ENCODE assay signal across 8 cellular contexts in genomic region chr4:15882675-15883086, GRCh38. TPM values are rescaled to one million over a fixed set of nuclear protein-coding genes. Genes with fewer than 3 reads are reported as not detected.
DNase-seq lines count a peak whose midpoint lies in the region; ATAC-seq and TF ChIP-seq lines count a peak whose summit lies in the region.

No MANE protein-coding gene starts in this region.

- peak overlapping the region; percentile 77 for H3K27ac Mint-ChIP-seq in Calu3 (ENCODE audit: unreplicated experiment)
- peak overlapping the region in 1 of 6 donors; percentile 86 for H3K27ac Mint-ChIP-seq in naive B cell

- H3K9me3 Mint-ChIP-seq in Calu3 (ENCODE audit: low read depth, unreplicated experiment) = no peaks in the 10 kb centered on the region
- peaks cover 0 to 8% (median 5%) of the 10 kb centered on the region in 7 donors for H3K9me3 Mint-ChIP-seq in naive B cell

- H3K4me3 Mint-ChIP-seq in Calu3 (ENCODE audit: low read depth, unreplicated experiment) (no peak overlapping the region), naive B cell (peak overlapping the region in 1 of 8 donors; percentile 8)

- ATAC-seq in GM19395 (IDR thresholded peaks at IDR 0.05; ENCODE audit: unreplicated experiment) (peak; percentile 98), HG03432 (IDR thresholded peaks at IDR 0.05; ENCODE audit: unreplicated experiment) (peak; percentile 95), esophagus mucosa (peak; percentile 91), naive B cell (ENCODE audit: low read depth in 2 of 2) (peak; percentile 71 to 79)

- H3K27me3 Mint-ChIP-seq in Calu3 (ENCODE audit: unreplicated experiment) = no peaks in the 10 kb centered on the region
- peaks cover 0 to 4% (median 0%) of the 10 kb centered on the region in 3 donors for H3K27me3 Mint-ChIP-seq in naive B cell

- CTCF ChIA-PET in Calu3 (lab: Charles Lee) = interaction anchor here (0.6 to 2.3 kb wide), 9 partner anchors 24 to 76 kb away, joined by 3 to 79 read pairs (median 6); partner anchors contain the start of gene FGFBP1

- no TSS peak for BruUV-seq in Calu3 (replicated peaks; lab: Mats Ljungman, UMichigan)

- intact Hi-C loops in Calu3 (cut with micrococcal nuclease; ENCODE audit: unreplicated experiment) = loop anchor here (1.0 to 5.0 kb wide), 3 partner anchors 40 to 77 kb away; no protein-coding TSS in a partner anchor

- DNase-seq in Calu3 (peak; percentile 54), NCI-H510A treated with DMSO at 0.1 percent for 48 hours (lab: John Stamatoyannopoulos, UW) (peak; percentile 32), naive B cell (peak; percentile 44), substantia nigra (lab: John Stamatoyannopoulos, UW) (peak in 30 of 49 donors; percentile 1 to 45 (median 10))
- peak; percentile 6 to 9 for DNase-seq in activated CD8-positive, alpha-beta memory T cell treated with anti-CD3 and anti-CD28 coated beads for 1 hour (ENCODE audit: extremely low read depth in 1 of 2, low read depth in 1 of 2)

- no peak overlapping the region for H3K27ac ChIP-seq in substantia nigra (ENCODE audit: low read depth, low read length, poor library complexity, severe bottlenecking)

- H3K4me1 Mint-ChIP-seq in Calu3 (ENCODE audit: low read depth, unreplicated experiment) (peaks cover 27% of the 10 kb centered on the region), naive B cell (peaks cover 0 to 5% (median 3%) of the 10 kb centered on the region in 3 donors)

- TF ChIP-seq CTCF in Calu3 (IDR thresholded peaks at IDR 0.05; ENCODE audit: unreplicated experiment) = peak; percentile 71

- no peaks in the 10 kb centered on the region for H3K36me3 Mint-ChIP-seq in Calu3 (ENCODE audit: insufficient read depth, unreplicated experiment)
- no peaks in the 10 kb centered on the region for H3K36me3 Mint-ChIP-seq in naive B cell

RNA-seq across cellular contexts. Expression of gene FGFBP1, which starts 55.9 kb away (rescaled TPM):
- total RNA-seq in Calu3 (2022) = 5.0 and 8.4 TPM in 2 replicates
- total RNA-seq in esophagus mucosa = 402 TPM
- not detected for polyA plus RNA-seq in naive B cell (ENCODE audit: low read depth in 6 of 6)

Comparison
In these comparisons a context has a peak if more than half of its experiments do, and no peak if none do; other contexts are left out.
1. RNA of gene FGFBP1, which starts 55.9 kb away (total RNA-seq): 402 TPM in esophagus mucosa (single experiment); 5.0 to 8.4 TPM in Calu3; every median in the first group is over 10 times any median in the second.
2. Peak in every context shown above with its lines, with median percentiles within 50 percentile points of each other: DNase-seq and ATAC-seq.